19 cellular contexts compared by ENCODE assay signal in the genomic region with DNA sequence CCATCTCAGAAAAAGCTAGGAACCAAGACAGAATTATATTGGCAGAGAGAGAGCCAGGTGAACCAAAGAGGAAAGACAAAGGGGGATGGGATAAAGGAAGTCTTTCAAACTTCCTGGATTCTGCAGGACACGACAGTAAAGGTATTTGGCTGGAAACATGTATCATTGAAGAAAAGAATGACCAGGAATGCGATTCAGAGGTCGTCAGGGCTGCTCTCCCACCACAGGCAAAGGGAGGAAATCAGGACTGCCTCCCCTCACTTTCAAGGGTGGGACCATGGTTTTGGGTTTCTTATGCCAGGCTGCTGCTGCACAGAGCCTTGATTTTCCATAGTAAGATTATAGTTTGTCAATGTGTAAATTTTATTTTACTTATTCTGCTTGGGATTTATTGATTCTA.
"Had no signal": no experiment of that assay in that cellular context is flagged by ENCODE, and none has a peak within 500 bp of the region (broad histone marks: within the 10 kb centered on the region; RNA-seq: fewer than 3 reads in every experiment).

No MANE protein-coding gene starts in this region.

- H3K36me3 ChIP-seq: esophagus squamous epithelium, left lung, neutrophil, pancreas, upper lobe of left lung had no signal

- H3K4me3 ChIP-seq: esophagus squamous epithelium, left lung, mucosa of descending colon, pancreas, smooth muscle cell, upper lobe of left lung had no signal

- H3K27ac Mint-ChIP-seq: activated naive CD4-positive, alpha-beta T cell treated with anti-CD3 and anti-CD28 coated beads, Interleukin-2, amount 50 U/mL, for 24 hours; naive B cell; stimulated activated naive CD8-positive, alpha-beta T cell treated with anti-CD3 and anti-CD28 coated beads, Interleukin-15, amount 100 ng/mL, for 72 hours; T-helper 1 cell treated with Interleukin-12 subunit alpha and Interleukin-12 subunit beta and Interleukin-4 antibody, amounts not matched to agents 30 μg/mL and 1 μg/mL, for 36 hours had no signal

- H3K4me1 ChIP-seq: esophagus squamous epithelium, left lung, pancreas, upper lobe of left lung had no signal

- H3K9me3 Mint-ChIP-seq: activated naive CD4-positive, alpha-beta T cell treated with anti-CD3 and anti-CD28 coated beads, Interleukin-2, amount 50 U/mL, for 24 hours; T-helper 1 cell treated with Interleukin-12 subunit alpha and Interleukin-12 subunit beta and Interleukin-4 antibody, amounts not matched to agents 30 μg/mL and 1 μg/mL, for 36 hours had no signal

- H3K27me3 Mint-ChIP-seq: activated naive CD4-positive, alpha-beta T cell treated with anti-CD3 and anti-CD28 coated beads, Interleukin-2, amount 50 U/mL, for 24 hours; naive B cell; stimulated activated naive CD8-positive, alpha-beta T cell treated with anti-CD3 and anti-CD28 coated beads, Interleukin-15, amount 100 ng/mL, for 72 hours had no signal

- H3K36me3 Mint-ChIP-seq: activated naive CD4-positive, alpha-beta T cell treated with anti-CD3 and anti-CD28 coated beads, Interleukin-2, amount 50 U/mL, for 24 hours; naive B cell had no signal

- ATAC-seq: left lung; mucosa of descending colon; pancreas; sciatic nerve; stimulated activated naive CD8-positive, alpha-beta T cell treated with anti-CD3 and anti-CD28 coated beads, Interleukin-15, amount 100 ng/mL, for 72 hours had no signal

- H3K4me2 ChIP-seq: smooth muscle cell had no signal

- H3K27me3 ChIP-seq: esophagus squamous epithelium, left lung, neutrophil, pancreas, upper lobe of left lung had no signal

- H3K4me3 Mint-ChIP-seq: activated naive CD4-positive, alpha-beta T cell treated with anti-CD3 and anti-CD28 coated beads, Interleukin-2, amount 50 U/mL, for 24 hours; naive B cell; stimulated activated naive CD8-positive, alpha-beta T cell treated with anti-CD3 and anti-CD28 coated beads, Interleukin-15, amount 100 ng/mL, for 72 hours; T-helper 1 cell treated with Interleukin-12 subunit alpha and Interleukin-12 subunit beta and Interleukin-4 antibody, amounts not matched to agents 30 μg/mL and 1 μg/mL, for 36 hours had no signal

- DNase-seq: activated CD4-positive, alpha-beta T cell treated with anti-CD3 and anti-CD28 coated beads, Interleukin-2, amount 50 U/mL, for 1 hour; activated CD4-positive, CD25-positive, alpha-beta regulatory T cell treated with anti-CD3 and anti-CD28 coated beads, Interleukin-2, amount 50 U/mL, for 72 hours; activated CD8-positive, alpha-beta memory T cell treated with anti-CD3 and anti-CD28 coated beads, Interleukin-2, amount 50 U/mL, for 48 hours; activated gamma-delta T cell; activated T-cell treated with anti-CD3 and anti-CD28 coated beads, Interleukin-2, amount 50 U/mL, for 48 hours; effector CD4-positive, alpha-beta T cell; esophagus squamous epithelium; left lung; mucosa of descending colon; naive B cell; pancreas; stimulated activated CD4-positive, alpha-beta T cell treated with anti-CD3 and anti-CD28 coated beads, Interleukin-4, amount 100 ng/mL, for 1 hour; stimulated activated naive CD8-positive, alpha-beta T cell treated with anti-CD3 and anti-CD28 coated beads, Interleukin-15, amount 100 ng/mL, for 72 hours; upper lobe of left lung had no signal

- H3K4me1 Mint-ChIP-seq: activated naive CD4-positive, alpha-beta T cell treated with anti-CD3 and anti-CD28 coated beads, Interleukin-2, amount 50 U/mL, for 24 hours; naive B cell; stimulated activated naive CD8-positive, alpha-beta T cell treated with anti-CD3 and anti-CD28 coated beads, Interleukin-15, amount 100 ng/mL, for 72 hours had no signal

- H3K27ac ChIP-seq: esophagus squamous epithelium, left lung, neutrophil, pancreas, upper lobe of left lung had no signal

- H3K9me3 ChIP-seq: esophagus squamous epithelium, left lung, mucosa of descending colon, neutrophil, pancreas, upper lobe of left lung had no signal
